ENCODE assay signal across 8 cellular contexts in genomic region chr1:208652300-208653160, GRCh38.
DNase-seq lines count a peak whose midpoint lies in the region; ATAC-seq and TF ChIP-seq lines count a peak whose summit lies in the region.

No MANE protein-coding gene starts in this region.

- DNase-seq in EL, result peak; percentile 73
- peak; percentile 53 to 77 for DNase-seq in Kasumi-1 (lab: John Stamatoyannopoulos, UW)
- DNase-seq in anterior cingulate cortex (lab: John Stamatoyannopoulos, UW), result peak in 52 of 58 donors; percentile 3 to 78 (median 20)
- peak; percentile 24 to 71 for DNase-seq in hippocampal formation (lab: John Stamatoyannopoulos, UW)
- peak; percentile 69 for DNase-seq in sigmoid colon
- no peak for DNase-seq in OCI-M2 (lab: John Stamatoyannopoulos, UW; ENCODE audit: unreplicated experiment)

- H3K4me3 ChIP-seq in OCI-LY1 (ENCODE audit: low read depth, low read length, poor library complexity, severe bottlenecking) (no peak overlapping the region), sigmoid colon (no peak overlapping the region)

- no peak for TF ChIP-seq POLR2A in sigmoid colon (IDR thresholded peaks at IDR 0.05)

- H3K4me1 ChIP-seq in OCI-LY1 (ENCODE audit: insufficient read depth, low read length, severe bottlenecking), result no peaks in the 10 kb centered on the region
- H3K4me1 ChIP-seq in sigmoid colon, result no peaks in the 10 kb centered on the region

- intact Hi-C loops in sigmoid colon (cut with DNase I), result no loop called here

- H3K9ac ChIP-seq in OCI-LY1 (ENCODE audit: low read length), result no peak overlapping the region

- H3K9me3 ChIP-seq in OCI-LY1 (ENCODE audit: low read length) (no peaks in the 10 kb centered on the region), sigmoid colon (no peaks in the 10 kb centered on the region)

- no peaks in the 10 kb centered on the region for H4K20me1 ChIP-seq in OCI-LY1 (ENCODE audit: insufficient read depth, low read length)

- TF ChIP-seq EP300 in sigmoid colon (IDR thresholded peaks at IDR 0.05), result no peak

- 17 to 19% methylated on average over 8 of the region's 8 CpGs for WGBS in sigmoid colon, 2 donors

- no peaks in the 10 kb centered on the region for H3K79me2 ChIP-seq in OCI-LY1 (ENCODE audit: insufficient read depth, low read length)

- H3K4me2 ChIP-seq in OCI-LY1 (ENCODE audit: low read length), result no peak overlapping the region

- no peaks in the 10 kb centered on the region for H3K9me2 ChIP-seq in OCI-LY1 (ENCODE audit: low read depth, low read length)

- H3K27me3 ChIP-seq in OCI-LY1 (ENCODE audit: insufficient read depth, low read length) (no peaks in the 10 kb centered on the region), sigmoid colon (peaks cover 0 to 8% (median 0%) of the 10 kb centered on the region in 3 donors)

- ATAC-seq in GM21723 (IDR thresholded peaks at IDR 0.05; ENCODE audit: unreplicated experiment), result peak; percentile 91

- H3F3A ChIP-seq in OCI-LY1 (ENCODE audit: insufficient read depth, low read length), result no peaks in the 10 kb centered on the region

- TF ChIP-seq CTCF in OCI-LY1 (IDR thresholded peaks at IDR 0.05; ENCODE audit: low read length) (peak; percentile 77), sigmoid colon (IDR thresholded peaks at IDR 0.05) (peak; percentile 36 to 75 (median 61))

- no peak overlapping the region for H3K27ac ChIP-seq in OCI-LY1 (ENCODE audit: low read depth, low read length, poor library complexity, severe bottlenecking)
- H3K27ac ChIP-seq in sigmoid colon, result no peak overlapping the region

- no peak overlapping the region for H2AFZ ChIP-seq in OCI-LY1 (ENCODE audit: low read length)

- no peaks in the 10 kb centered on the region for H3K36me3 ChIP-seq in OCI-LY1 (ENCODE audit: insufficient read depth, low read length)
- no peaks in the 10 kb centered on the region for H3K36me3 ChIP-seq in sigmoid colon
